In genomic region chr3:66655119-66655518, GRCh38 we compare ENCODE assay signal across 25 cellular contexts.
"Had no signal": no experiment of that assay in that cellular context is flagged by ENCODE, and none has a peak within 500 bp of the region (broad histone marks: within the 10 kb centered on the region; RNA-seq: fewer than 3 reads in every experiment).

No MANE protein-coding gene starts in this region.

- H3K36me3 ChIP-seq: adrenal gland, ascending aorta, esophagus squamous epithelium, heart left ventricle, ovary, sigmoid colon, WERI-Rb-1 had no signal

- DNase-seq: activated CD4-positive, alpha-beta T cell treated with anti-CD3 and anti-CD28 coated beads for 1 hour; activated CD4-positive, alpha-beta T cell treated with anti-CD3 and anti-CD28 coated beads, Interleukin-2, amount 50 U/mL, for 1 hour; activated CD8-positive, alpha-beta memory T cell treated with anti-CD3 and anti-CD28 coated beads, Interleukin-2, amount 50 U/mL, for 4 hours; activated T-cell treated with anti-CD3 and anti-CD28 coated beads, Interleukin-2, amount 50 U/mL, for 24 hours; adrenal gland; central memory CD4-positive, alpha-beta T cell; effector memory CD8-positive, alpha-beta T cell; esophagus squamous epithelium; heart left ventricle; islet precursor cell; left cardiac atrium; mucosa of descending colon; ovary; sigmoid colon; stimulated activated CD4-positive, alpha-beta T cell treated with anti-CD3 and anti-CD28 coated beads, Interleukin-4, amount 100 ng/mL, for 1 hour; stimulated activated naive CD4-positive, alpha-beta T cell treated with Interleukin-2 at 50 U/mL for 16 hours; T-cell; WERI-Rb-1 had no signal

- H3K27me3 Mint-ChIP-seq: activated T-helper 17 cell treated with anti-CD3 and anti-CD28 coated beads, Interleukin-2, amount 50 U/mL, for 72 hours had no signal

- H3K9me3 ChIP-seq: adrenal gland, ascending aorta, esophagus squamous epithelium, heart left ventricle, mucosa of descending colon, ovary, sigmoid colon had no signal

- ATAC-seq: activated naive CD4-positive, alpha-beta T cell treated with anti-CD3 and anti-CD28 coated beads, Interleukin-2, amount 50 U/mL, for 72 hours; activated T-helper 17 cell treated with anti-CD3 and anti-CD28 coated beads, Interleukin-2, amount 50 U/mL, for 72 hours; effector memory CD8-positive, alpha-beta T cell; heart left ventricle; mucosa of descending colon; T-cell had no signal

- H3K4me1 ChIP-seq: adrenal gland, ascending aorta, heart left ventricle, sigmoid colon had no signal

- H3K4me3 ChIP-seq: adrenal gland, ascending aorta, esophagus squamous epithelium, heart left ventricle, mucosa of descending colon, ovary, sigmoid colon had no signal

- H3K4me3 Mint-ChIP-seq: activated T-cell treated with anti-CD3 and anti-CD28 coated beads, Interleukin-2, amount 50 U/mL, for 24 hours; activated T-helper 17 cell treated with anti-CD3 and anti-CD28 coated beads, Interleukin-2, amount 50 U/mL, for 72 hours; effector memory CD8-positive, alpha-beta T cell; memory B cell; T-cell; T-helper 2 cell treated with Interferon-gamma antibody and Interleukin-4, amounts not matched to agents 5 μg/mL and 100 μg/mL, for 36 hours had no signal

- H3K27ac Mint-ChIP-seq: activated naive CD4-positive, alpha-beta T cell treated with anti-CD3 and anti-CD28 coated beads, Interleukin-2, amount 50 U/mL, for 72 hours; activated T-cell treated with anti-CD3 and anti-CD28 coated beads, Interleukin-2, amount 50 U/mL, for 24 hours; activated T-helper 17 cell treated with anti-CD3 and anti-CD28 coated beads, Interleukin-2, amount 50 U/mL, for 72 hours; effector memory CD8-positive, alpha-beta T cell; memory B cell; T-cell; T-helper 2 cell treated with Interferon-gamma antibody and Interleukin-4, amounts not matched to agents 5 μg/mL and 100 μg/mL, for 36 hours had no signal

- H3K27ac ChIP-seq: adrenal gland, ascending aorta, esophagus squamous epithelium, heart left ventricle, ovary, sigmoid colon, WERI-Rb-1 had no signal

- H3K36me3 Mint-ChIP-seq: activated naive CD4-positive, alpha-beta T cell treated with anti-CD3 and anti-CD28 coated beads, Interleukin-2, amount 50 U/mL, for 72 hours; memory B cell; T-cell had no signal

- H3K9me3 Mint-ChIP-seq: activated naive CD4-positive, alpha-beta T cell treated with anti-CD3 and anti-CD28 coated beads, Interleukin-2, amount 50 U/mL, for 72 hours; activated T-cell treated with anti-CD3 and anti-CD28 coated beads, Interleukin-2, amount 50 U/mL, for 24 hours; activated T-helper 17 cell treated with anti-CD3 and anti-CD28 coated beads, Interleukin-2, amount 50 U/mL, for 72 hours; effector memory CD8-positive, alpha-beta T cell; T-cell; T-helper 2 cell treated with Interferon-gamma antibody and Interleukin-4, amounts not matched to agents 5 μg/mL and 100 μg/mL, for 36 hours had no signal

- H3K27me3 ChIP-seq: adrenal gland, ascending aorta, esophagus squamous epithelium, heart left ventricle, ovary, sigmoid colon had no signal

- FAIRE-seq: colon, TTC549 had no signal

- H3K4me1 Mint-ChIP-seq: activated T-helper 17 cell treated with anti-CD3 and anti-CD28 coated beads, Interleukin-2, amount 50 U/mL, for 72 hours; memory B cell; T-cell had no signal
